Comparison of ENCODE assay signal across 8 cellular contexts in genomic region chr1:111449703-111450017, GRCh38. TPM values are rescaled to one million over a fixed set of nuclear protein-coding genes. Genes with fewer than 3 reads are reported as not detected.
A peak's percentile ranks its signal among the peaks of the same experiment; 100 is the strongest.
DNase-seq lines count a peak whose midpoint lies in the region; ATAC-seq, FAIRE-seq and TF ChIP-seq lines count a peak whose summit lies in the region.

No MANE protein-coding gene starts in this region.

- peak overlapping the region; percentile 62 for H3K18ac ChIP-seq in H9 (ENCODE audit: insufficient read length, low read depth, low read length)

- no CpG with 5 or more reads among the region's 8 CpGs for WGBS in H9 (ENCODE audit: extremely low coverage, insufficient read length, low lambda C conversion rate)
- 1% methylated on average over 8 of the region's 8 CpGs for WGBS in right cardiac atrium
- WGBS in small intestine, 3 donors, result 0% methylated on average over 8 of the region's 8 CpGs

- H3K56ac ChIP-seq in H9 (ENCODE audit: insufficient read length, low read depth, low read length), result peak overlapping the region; percentile 57

- CTCF ChIA-PET in activated B cell treated with CpG ODN at 0.5 μM for 24 hours (lab: Charles Lee), result no interaction called here

- peaks cover 0 to 4% of the 10 kb centered on the region in 2 donors for H3K36me3 ChIP-seq in small intestine (ENCODE audit: control insufficient read depth in 2 of 2, insufficient read depth in 2 of 2, low read length in 2 of 2)

- peaks cover 18% of the 10 kb centered on the region; the same call in 1 of the 2 replicates for H3K79me2 ChIP-seq in H9 (ENCODE audit: insufficient read depth, low read length)

- no peak overlapping the region for H2AFZ ChIP-seq in H9 (ENCODE audit: low read length)

- no peak for FAIRE-seq in small intestine (lab: Jason Lieb, UNC)

- H2BK120ac ChIP-seq in H9 (ENCODE audit: low read depth, low read length, poor library complexity, severe bottlenecking), result no peak overlapping the region

- H3K4me3 ChIP-seq in right cardiac atrium (ENCODE audit: low read length) (peak overlapping the region; percentile 94), small intestine (ENCODE audit: low read depth in 1 of 2, low read length in 2 of 2) (peak overlapping the region; percentile 59 to 74)

- peaks cover 12 to 21% of the 10 kb centered on the region in 2 experiments for H3K4me1 Mint-ChIP-seq in H9
- peaks cover 74% of the 10 kb centered on the region for H3K4me1 Mint-ChIP-seq in activated B cell treated with CpG ODN at 0.5 μM for 24 hours

- H3K27ac ChIP-seq in H9 (ENCODE audit: insufficient read length, low read depth, low read length) (peak overlapping the region; percentile 63), right cardiac atrium (ENCODE audit: low read length) (peak overlapping the region; percentile 99), small intestine (ENCODE audit: low read depth in 1 of 2, low read length in 1 of 2) (peak overlapping the region; percentile 69 to 82)

- POLR2A ChIA-PET in activated B cell treated with CpG ODN at 0.5 μM for 24 hours (lab: Charles Lee), result interaction anchor here (1.0 to 5.5 kb wide), 4 partner anchors 16 to 310 kb away, joined by 3 to 38 read pairs (median 14); partner anchors contain the start of genes CEPT1 and DRAM2

- H4K5ac ChIP-seq in H9 (ENCODE audit: insufficient read length, low read depth, low read length), result peak overlapping the region; percentile 50

- peaks cover 14% of the 10 kb centered on the region for H3K23me2 ChIP-seq in H9 (ENCODE audit: insufficient read length, low read depth, low read length, poor library complexity, severe bottlenecking)

- DNase-seq in H9 (no peak), activated B cell treated with CpG ODN at 0.5 μM for 24 hours (no peak), right cardiac atrium (no peak), small intestine (no peak), A172 (ENCODE audit: low spot score) (no peak), activated gamma-delta T cell treated with Interleukin-2 at 50 U/mL for 16 hours (no peak)

- ATAC-seq in activated B cell treated with CpG ODN at 0.5 μM for 24 hours (ENCODE audit: low read depth), result no peak
- ATAC-seq in right cardiac atrium, result no peak
- ATAC-seq in HG03565 (IDR thresholded peaks at IDR 0.05; ENCODE audit: unreplicated experiment), result no peak
- ATAC-seq in GM21528 (IDR thresholded peaks at IDR 0.05; ENCODE audit: low FRiP score, unreplicated experiment), result no peak

- peaks cover 16% of the 10 kb centered on the region for H3K79me1 ChIP-seq in H9 (ENCODE audit: insufficient read depth, low read depth, low read length, poor library complexity, severe bottlenecking)

- H3T11ph ChIP-seq in H9 (ENCODE audit: low read length), result no peak overlapping the region

- peak overlapping the region; percentile 44 for H4K8ac ChIP-seq in H9 (replicated peaks; ENCODE audit: insufficient read length, low read depth, low read length)

- peaks cover 15 to 54% (median 33%) of the 10 kb centered on the region in 3 experiments for H3K36me3 Mint-ChIP-seq in H9 (ENCODE audit: insufficient read depth in 1 of 3, low read depth in 3 of 3)
- peaks cover 73% of the 10 kb centered on the region for H3K36me3 Mint-ChIP-seq in activated B cell treated with CpG ODN at 0.5 μM for 24 hours (ENCODE audit: low read depth)

- TF ChIP-seq CTCF in H9 (conservative IDR thresholded peaks at IDR 0.05), result no peak
- no peak for TF ChIP-seq CTCF in activated B cell treated with CpG ODN at 0.5 μM for 24 hours (IDR thresholded peaks at IDR 0.05)

- H2BK5ac ChIP-seq in H9 (ENCODE audit: insufficient read length, low read length), result no peak overlapping the region

- H4K91ac ChIP-seq in H9 (ENCODE audit: insufficient read length, low read depth, low read length), result no peak overlapping the region

- H3K27ac Mint-ChIP-seq in H9, result peak overlapping the region; percentile 96 to 100 (median 99)
- peak overlapping the region; percentile 98 for H3K27ac Mint-ChIP-seq in activated B cell treated with CpG ODN at 0.5 μM for 24 hours

- H4K20me1 ChIP-seq in H9 (ENCODE audit: control insufficient read depth, insufficient read depth, insufficient read length), result no peaks in the 10 kb centered on the region

- no peak overlapping the region for H3K23ac ChIP-seq in H9 (ENCODE audit: insufficient read length, low read depth, low read length)

- H2AK5ac ChIP-seq in H9 (ENCODE audit: insufficient read length, low read length), result no peak overlapping the region

- no peaks in the 10 kb centered on the region for H3K9me3 ChIP-seq in H9 (ENCODE audit: control insufficient read depth, low read depth, low read length)
- H3K9me3 ChIP-seq in right cardiac atrium (ENCODE audit: control insufficient read depth, low read length), result no peaks in the 10 kb centered on the region
- H3K9me3 ChIP-seq in small intestine (ENCODE audit: control insufficient read depth, low read depth), result no peaks in the 10 kb centered on the region

- H3K27me3 ChIP-seq in H9 (ENCODE audit: insufficient read depth, low read length) (no peaks in the 10 kb centered on the region), right cardiac atrium (ENCODE audit: control insufficient read depth, insufficient read depth) (no peaks in the 10 kb centered on the region), small intestine (ENCODE audit: control insufficient read depth in 2 of 2, insufficient read depth in 2 of 2, low read length in 2 of 2) (no peaks in the 10 kb centered on the region)

- no peak overlapping the region for H2BK12ac ChIP-seq in H9 (ENCODE audit: insufficient read length, low read depth, low read length)

- peak overlapping the region; percentile 98 for H3K9ac ChIP-seq in H9 (ENCODE audit: extremely low read depth, insufficient read length, low read length)

- H3K4me2 ChIP-seq in H9 (ENCODE audit: insufficient read depth, insufficient read length, low read length), result peak overlapping the region; percentile 77

- H3K9me3 Mint-ChIP-seq in H9 (no peaks in the 10 kb centered on the region), activated B cell treated with CpG ODN at 0.5 μM for 24 hours (no peaks in the 10 kb centered on the region)

- H2BK15ac ChIP-seq in H9 (ENCODE audit: low read depth, low read length), result no peak overlapping the region

- no peak overlapping the region for H2BK20ac ChIP-seq in H9 (ENCODE audit: low read depth, low read length, poor library complexity, severe bottlenecking)

- intact Hi-C loops in activated B cell treated with CpG ODN at 0.5 μM for 24 hours (cut with micrococcal nuclease) (loop anchor here (1.0 to 10.0 kb wide), 8 partner anchors 22 to 1415 kb away; partner anchors contain the start of genes DDX20 and STRIP1), right cardiac atrium (cut with DNase I) (no loop called here)

- H3K4me3 Mint-ChIP-seq in H9 (peak overlapping the region; percentile 100), activated B cell treated with CpG ODN at 0.5 μM for 24 hours (peak overlapping the region; percentile 100)

- H3K27me3 Mint-ChIP-seq in H9 (ENCODE audit: low read depth) (no peaks in the 10 kb centered on the region), activated B cell treated with CpG ODN at 0.5 μM for 24 hours (no peaks in the 10 kb centered on the region)

- peak overlapping the region; percentile 82; the same call in 1 of the 2 replicates for H3K14ac ChIP-seq in H9 (ENCODE audit: insufficient read depth, low read length)

- H3K4me1 ChIP-seq in H9 (ENCODE audit: insufficient read depth, low read length), result no peaks in the 10 kb centered on the region
- no peaks in the 10 kb centered on the region for H3K4me1 ChIP-seq in right cardiac atrium (ENCODE audit: control insufficient read depth, insufficient read depth, low read length)
- H3K4me1 ChIP-seq in small intestine (ENCODE audit: control insufficient read depth in 2 of 2, insufficient read depth in 1 of 2, low read depth in 1 of 2, low read length in 1 of 2), result peaks cover 4 to 18% of the 10 kb centered on the region in 2 donors

- H3K4ac ChIP-seq in H9 (ENCODE audit: low read depth, low read length), result no peak overlapping the region

RNA-seq across cellular contexts. Expression of gene ATP5PB, which starts 0.4 kb away (rescaled TPM):
- total RNA-seq in H9 (2021) (250 and 271 TPM in 2 replicates), activated B cell treated with CpG ODN at 0.5 μM for 24 hours (220 and 229 TPM in 2 replicates), right cardiac atrium (100 to 1,000 TPM; 433 to 505 (median 493) TPM)
- polyA plus RNA-seq in right cardiac atrium (918 TPM), small intestine (100 to 1,000 TPM; 502 to 589 (median 515) TPM)
- 435 and 458 TPM in 2 replicates for total RNA-seq in A172 (2014; rRNA removed; shearing (Covaris generic))

RNA-seq across cellular contexts. Expression of gene WDR77, which starts 0.6 kb away (rescaled TPM):
- 70.9 and 74.2 TPM in 2 replicates for total RNA-seq in H9 (2021)
- total RNA-seq in activated B cell treated with CpG ODN at 0.5 μM for 24 hours, result 55.8 and 63.3 TPM in 2 replicates
- total RNA-seq in right cardiac atrium, result 10 to 100 TPM; 24.1 to 29.2 (median 27.9) TPM
- 28.2 TPM for polyA plus RNA-seq in right cardiac atrium
- polyA plus RNA-seq in small intestine, result 10 to 100 TPM; 11.0 to 29.3 (median 14.1) TPM
- 46.1 and 49.2 TPM in 2 replicates for total RNA-seq in A172 (2014; rRNA removed; shearing (Covaris generic))

RNA-seq across cellular contexts. Expression of gene OVGP1, which starts 22.1 kb away (rescaled TPM):
- total RNA-seq in H9 (2021), result 0.92 and 1.2 TPM in 2 replicates
- 1.3 and 3.5 TPM in 2 replicates for total RNA-seq in activated B cell treated with CpG ODN at 0.5 μM for 24 hours
- 1 to 10 TPM in 1 of 4 donors, under 1 TPM in 3; 0.44 to 1.1 (median 0.81) TPM for total RNA-seq in right cardiac atrium
- polyA plus RNA-seq in right cardiac atrium, result 0.66 TPM
- polyA plus RNA-seq in small intestine, result 1 to 10 TPM; 1.6 to 2.7 (median 2.2) TPM
- total RNA-seq in A172 (2014; rRNA removed; shearing (Covaris generic)), result 0.50 TPM in 1 of 2 replicates, not detected in the other

RNA-seq across cellular contexts. Expression of gene C1orf162, which starts 24.1 kb away (rescaled TPM):
- total RNA-seq in H9 (2021) (0.35 TPM in 1 of 2 replicates, not detected in the other), activated B cell treated with CpG ODN at 0.5 μM for 24 hours (29.4 and 33.2 TPM in 2 replicates), right cardiac atrium (10 to 100 TPM; 13.0 to 28.1 (median 18.0) TPM)
- polyA plus RNA-seq in right cardiac atrium (13.5 TPM), small intestine (10 to 100 TPM; 10.3 to 27.2 (median 14.1) TPM)
- not detected in 2 replicates for total RNA-seq in A172 (2014; rRNA removed; shearing (Covaris generic))

RNA-seq across cellular contexts. Expression of gene ADORA3, which starts 53.8 kb away (rescaled TPM):
- total RNA-seq in H9 (2021) (not detected in 2 replicates), activated B cell treated with CpG ODN at 0.5 μM for 24 hours (not detected in 2 replicates), right cardiac atrium (10 to 100 TPM in 1 of 4 donors, 1 to 10 TPM in 3; 5.4 to 10.9 (median 9.9) TPM)
- polyA plus RNA-seq in right cardiac atrium (2.0 TPM), small intestine (1 to 10 TPM; 2.5 to 4.6 (median 4.4) TPM)
- total RNA-seq in A172 (2014; rRNA removed; shearing (Covaris generic)), result not detected in 2 replicates
